18 cellular contexts compared by ENCODE assay signal in the genomic region with DNA sequence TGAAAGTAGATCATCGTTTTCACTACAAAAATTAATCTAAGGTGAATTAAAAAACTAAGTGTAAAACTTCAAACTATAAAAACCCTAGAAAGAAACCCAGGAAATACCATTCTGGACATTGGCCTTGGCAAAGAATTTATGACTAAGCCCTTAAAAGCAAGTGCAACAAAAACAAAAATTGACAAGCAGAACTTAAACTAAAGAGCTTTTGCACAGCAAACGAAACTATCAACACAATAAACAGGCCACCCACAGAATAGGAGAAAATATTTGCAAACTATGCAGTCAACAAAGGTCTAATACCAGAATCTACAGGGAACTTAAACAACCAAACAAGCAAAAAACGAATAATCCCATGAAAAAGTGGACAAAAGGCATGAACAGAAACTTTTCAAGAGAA.
"Had no signal": no experiment of that assay in that cellular context is flagged by ENCODE, and none has a peak within 500 bp of the region (broad histone marks: within the 10 kb centered on the region; RNA-seq: fewer than 3 reads in every experiment).

No MANE protein-coding gene starts in this region.

- H3K4me3 ChIP-seq: hepatocyte, left lung, mucosa of descending colon, pancreas, sigmoid colon, tibial artery, vagina had no signal

- ATAC-seq: left lung; mucosa of descending colon; naive thymus-derived CD4-positive, alpha-beta T cell; pancreas; stimulated activated effector memory CD8-positive, alpha-beta T cell treated with anti-CD3 and anti-CD28 coated beads, Interleukin-12 subunit alpha, Interleukin-12 subunit beta, amount 100 ng/mL, for 72 hours had no signal

- H3K36me3 Mint-ChIP-seq: stimulated activated effector memory CD8-positive, alpha-beta T cell treated with anti-CD3 and anti-CD28 coated beads, Interleukin-12 subunit alpha, Interleukin-12 subunit beta, amount 100 ng/mL, for 72 hours had no signal

- H3K27me3 ChIP-seq: hepatocyte, left lung, pancreas, sigmoid colon, tibial artery, vagina had no signal

- H3K36me3 ChIP-seq: left lung, pancreas, sigmoid colon, tibial artery, vagina had no signal

- H3K27ac ChIP-seq: hepatocyte, left lung, pancreas, sigmoid colon, tibial artery, vagina had no signal

- H3K4me2 ChIP-seq: hepatocyte had no signal

- H2AFZ ChIP-seq: hepatocyte had no signal

- DNase-seq: activated CD4-positive, alpha-beta T cell treated with anti-CD3 and anti-CD28 coated beads for 1 hour; activated CD4-positive, alpha-beta T cell treated with anti-CD3 and anti-CD28 coated beads, Interleukin-2, amount 50 U/mL, for 4 hours; activated naive CD4-positive, alpha-beta T cell; activated T-cell treated with anti-CD3 and anti-CD28 coated beads for 4 hours; aorta; effector CD8-positive, alpha-beta T cell; kidney; left lung; mucosa of descending colon; naive thymus-derived CD4-positive, alpha-beta T cell; pancreas; sigmoid colon; T-helper 1 cell; T1000; tibial artery had no signal

- H3K9me3 ChIP-seq: left lung, mucosa of descending colon, pancreas, sigmoid colon, tibial artery, vagina had no signal

- H3K4me3 Mint-ChIP-seq: naive thymus-derived CD4-positive, alpha-beta T cell; stimulated activated effector memory CD8-positive, alpha-beta T cell treated with anti-CD3 and anti-CD28 coated beads, Interleukin-12 subunit alpha, Interleukin-12 subunit beta, amount 100 ng/mL, for 72 hours had no signal

- H3K4me1 ChIP-seq: pancreas, sigmoid colon, tibial artery, vagina had no signal

- H3K79me2 ChIP-seq: hepatocyte had no signal

- H3K4me1 Mint-ChIP-seq: stimulated activated effector memory CD8-positive, alpha-beta T cell treated with anti-CD3 and anti-CD28 coated beads, Interleukin-12 subunit alpha, Interleukin-12 subunit beta, amount 100 ng/mL, for 72 hours had no signal

- H3K27ac Mint-ChIP-seq: naive thymus-derived CD4-positive, alpha-beta T cell; stimulated activated effector memory CD8-positive, alpha-beta T cell treated with anti-CD3 and anti-CD28 coated beads, Interleukin-12 subunit alpha, Interleukin-12 subunit beta, amount 100 ng/mL, for 72 hours had no signal
